15 cellular contexts compared by ENCODE assay signal in the genomic region with DNA sequence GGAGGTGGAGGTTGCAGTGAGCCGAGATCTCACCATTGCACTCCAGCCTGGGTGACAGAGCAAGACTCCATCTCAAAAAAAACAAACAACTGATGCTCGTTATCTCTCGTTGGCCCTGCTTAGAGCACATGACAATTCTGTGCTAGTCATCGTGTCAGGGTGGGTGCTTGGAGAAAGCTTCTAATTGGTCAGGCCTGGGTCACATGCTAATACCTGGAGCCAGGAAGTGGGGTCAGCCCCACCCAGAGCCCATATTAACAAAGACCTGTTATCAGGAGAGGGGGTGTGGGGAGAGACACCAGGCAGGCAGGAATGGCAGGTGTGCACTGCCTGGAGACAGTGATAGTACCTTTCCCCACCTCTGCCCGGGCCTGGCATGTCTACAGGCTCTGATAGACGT.
"Had no signal": no experiment of that assay in that cellular context is flagged by ENCODE, and none has a peak within 500 bp of the region (broad histone marks: within the 10 kb centered on the region; RNA-seq: fewer than 3 reads in every experiment).

No MANE protein-coding gene starts in this region.

- FAIRE-seq: frontal cortex had no signal

- H3K27ac Mint-ChIP-seq: endodermal cell; stimulated activated naive CD8-positive, alpha-beta T cell treated with anti-CD3 and anti-CD28 coated beads, Interleukin-15, Interleukin-2, amounts not matched to agents 100 ng/mL and 50 ng/mL, for 24 hours had no signal

- H3K9me3 ChIP-seq: psoas muscle, right lobe of liver, suprapubic skin had no signal

- DNase-seq: activated CD4-positive, alpha-beta T cell treated with anti-CD3 and anti-CD28 coated beads, Interleukin-2, amount 50 U/mL, for 48 hours; activated effector memory CD4-positive, alpha-beta T cell treated with Interleukin-2 at 50 U/mL for 16 hours; activated naive CD4-positive, alpha-beta T cell treated with anti-CD3 and anti-CD28 coated beads, Interleukin-2, amount 50 U/mL, for 16 hours; activated T-cell treated with anti-CD3 and anti-CD28 coated beads, Interleukin-2, amount 50 U/mL, for 4 hours; dorsolateral prefrontal cortex; endodermal cell; head of caudate nucleus; psoas muscle; right lobe of liver; trophoblast cell had no signal

- H3K4me1 ChIP-seq: right lobe of liver had no signal

- H3K4me3 Mint-ChIP-seq: activated T-cell treated with anti-CD3 and anti-CD28 coated beads, Interleukin-2, amount 50 U/mL, for 4 hours; endodermal cell; neural crest cell; stimulated activated naive CD8-positive, alpha-beta T cell treated with anti-CD3 and anti-CD28 coated beads, Interleukin-15, Interleukin-2, amounts not matched to agents 100 ng/mL and 50 ng/mL, for 24 hours had no signal

- H3K36me3 ChIP-seq: right lobe of liver had no signal

- H3K4me1 Mint-ChIP-seq: endodermal cell had no signal

- H3K27ac ChIP-seq: psoas muscle, right lobe of liver, suprapubic skin, VCaP had no signal

- H3K4me3 ChIP-seq: dorsolateral prefrontal cortex, psoas muscle, right lobe of liver, suprapubic skin had no signal

- H3K27me3 ChIP-seq: dorsolateral prefrontal cortex, right lobe of liver, suprapubic skin had no signal

- H3K27me3 Mint-ChIP-seq: stimulated activated naive CD8-positive, alpha-beta T cell treated with anti-CD3 and anti-CD28 coated beads, Interleukin-15, Interleukin-2, amounts not matched to agents 100 ng/mL and 50 ng/mL, for 24 hours had no signal

- H3K9me3 Mint-ChIP-seq: activated T-cell treated with anti-CD3 and anti-CD28 coated beads, Interleukin-2, amount 50 U/mL, for 4 hours; endodermal cell; neural crest cell; stimulated activated naive CD8-positive, alpha-beta T cell treated with anti-CD3 and anti-CD28 coated beads, Interleukin-15, Interleukin-2, amounts not matched to agents 100 ng/mL and 50 ng/mL, for 24 hours had no signal
